Comparison of ENCODE assay signal across 8 cellular contexts in genomic region chr22:38214248-38215056, GRCh38.
DNase-seq lines count a peak whose midpoint lies in the region; ATAC-seq and TF ChIP-seq lines count a peak whose summit lies in the region.

No MANE protein-coding gene starts in this region.

- no peaks in the 10 kb centered on the region for H3K27me3 Mint-ChIP-seq in stimulated activated memory B cell treated with anti-CD40 and anti-IgM and Interleukin-4, amounts not matched to agents 10 μg/mL and 1 μg/mL and 100 μg/mL, for 72 hours

- H3K36me3 Mint-ChIP-seq in stimulated activated memory B cell treated with anti-CD40 and anti-IgM and Interleukin-4, amounts not matched to agents 10 μg/mL and 1 μg/mL and 100 μg/mL, for 72 hours: peaks cover 3% of the 10 kb centered on the region

- no peaks in the 10 kb centered on the region for H3K9me3 Mint-ChIP-seq in stimulated activated memory B cell treated with anti-CD40 and anti-IgM and Interleukin-4, amounts not matched to agents 10 μg/mL and 1 μg/mL and 100 μg/mL, for 72 hours

- peak overlapping the region; percentile 22; the same call in 1 of the 2 replicates for H3K4me3 ChIP-seq in AG10803 (ENCODE audit: low read length)

- peaks cover 58% of the 10 kb centered on the region for H3K4me1 Mint-ChIP-seq in stimulated activated memory B cell treated with anti-CD40 and anti-IgM and Interleukin-4, amounts not matched to agents 10 μg/mL and 1 μg/mL and 100 μg/mL, for 72 hours

- DNase-seq in AG10803 (ENCODE audit: low read depth) (peak; percentile 55), midbrain (lab: John Stamatoyannopoulos, UW) (peak; percentile 30), pons (ENCODE audit: low spot score) (no peak), NCI-H1105 treated with DMSO at 0.1 percent for 48 hours (lab: John Stamatoyannopoulos, UW) (no peak)
- peak; percentile 75 for DNase-seq in activated CD4-positive, alpha-beta T cell treated with anti-CD3 and anti-CD28 coated beads, Interleukin-2, amount 50 U/mL, for 1 hour
- DNase-seq in effector CD4-positive, alpha-beta T cell: peak; percentile 55

- H3K27ac Mint-ChIP-seq in stimulated activated memory B cell treated with anti-CD40 and anti-IgM and Interleukin-4, amounts not matched to agents 10 μg/mL and 1 μg/mL and 100 μg/mL, for 72 hours: peak overlapping the region; percentile 59

- peak; percentile 15; the same call in 1 of the 2 replicates for TF ChIP-seq CTCF in AG10803 (conservative IDR thresholded peaks at IDR 0.05; ENCODE audit: low read length)

- peak overlapping the region; percentile 71 for H3K4me3 Mint-ChIP-seq in stimulated activated memory B cell treated with anti-CD40 and anti-IgM and Interleukin-4, amounts not matched to agents 10 μg/mL and 1 μg/mL and 100 μg/mL, for 72 hours

- ATAC-seq in HG02678 (IDR thresholded peaks at IDR 0.05; ENCODE audit: unreplicated experiment): peak; percentile 37
- ATAC-seq in stimulated activated memory B cell treated with anti-CD40 and anti-IgM and Interleukin-4, amounts not matched to agents 10 μg/mL and 1 μg/mL and 100 μg/mL, for 72 hours: peak; percentile 75

Comparison
In these comparisons a context has a peak if more than half of its experiments do, and no peak if none do; other contexts are left out.
1. DNase-seq: peak in AG10803 (single experiment), activated CD4-positive, alpha-beta T cell treated with anti-CD3 and anti-CD28 coated beads, Interleukin-2, amount 50 U/mL, for 1 hour (single experiment), effector CD4-positive, alpha-beta T cell (single experiment) and midbrain (single experiment); none in pons (single experiment) and NCI-H1105 treated with DMSO at 0.1 percent for 48 hours (single experiment).